8 cellular contexts compared by ENCODE assay signal in the genomic region with DNA sequence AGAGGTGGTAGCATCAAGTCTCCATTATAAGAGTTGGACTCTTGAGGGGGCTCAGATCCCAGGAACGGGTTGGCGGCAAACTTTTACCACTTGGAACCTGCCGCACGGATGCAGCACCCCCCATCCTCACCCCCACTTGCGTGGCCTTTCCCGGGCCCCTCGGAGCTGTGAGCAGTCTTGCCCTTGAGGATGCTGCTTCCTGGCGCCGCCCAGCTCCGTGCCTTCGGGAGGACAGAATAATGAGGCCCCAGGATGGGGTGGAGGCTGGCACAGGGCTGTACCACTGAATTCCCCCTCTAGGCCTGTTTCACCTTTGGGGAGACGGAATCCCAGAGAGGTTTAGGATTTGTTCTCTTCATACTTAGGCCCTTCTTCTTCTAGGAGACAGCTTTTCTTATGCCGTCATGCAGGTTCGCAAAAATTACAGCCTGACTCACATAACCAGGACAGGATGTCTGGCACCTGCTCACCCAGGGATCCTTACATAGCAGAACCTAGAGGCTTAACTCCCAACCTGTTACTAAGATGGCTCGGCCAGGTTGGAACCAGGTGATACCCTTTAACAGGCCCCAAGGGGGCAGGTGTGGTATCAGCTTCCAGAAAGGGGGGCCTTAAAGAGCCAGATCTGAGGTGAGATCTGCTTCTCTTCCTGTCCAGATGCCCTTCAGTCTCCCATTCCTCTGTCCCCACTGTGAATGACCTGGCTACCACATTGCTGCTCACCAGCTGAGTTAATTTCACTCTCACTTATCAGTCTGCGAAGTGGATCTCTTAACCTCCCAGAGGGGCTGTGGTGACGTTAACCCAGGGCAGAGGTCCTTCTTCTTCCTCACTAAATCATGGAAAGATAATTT. TPM values are rescaled to one million over a fixed set of nuclear protein-coding genes. Genes with fewer than 3 reads are reported as not detected.
DNase-seq lines count a peak whose midpoint lies in the region; FAIRE-seq and TF ChIP-seq lines count a peak whose summit lies in the region.

No MANE protein-coding gene starts in this region.

- peak overlapping the region; percentile 27 for H3K4ac ChIP-seq in H1 (replicated peaks; ENCODE audit: insufficient read length, low read depth, low read length)
- H3K4ac ChIP-seq in neuronal stem cell (ENCODE audit: low read length): no peak overlapping the region

- peak; percentile 29 for DNase-seq in DMS53 treated with DMSO at 0.1 percent for 48 hours (lab: John Stamatoyannopoulos, UW; ENCODE audit: unreplicated experiment)
- peak; percentile 85 for DNase-seq in NCI-H2171 treated with DMSO at 0.1 percent for 48 hours (lab: John Stamatoyannopoulos, UW)
- DNase-seq in H1 (ENCODE audit: low read depth in 1 of 2, low spot score in 2 of 2): peak in 1 of 2 experiments; percentile 56
- DNase-seq in neuronal stem cell (ENCODE audit: low spot score): no peak
- DNase-seq in germinal center (ENCODE audit: low spot score): no peak
- DNase-seq in stimulated activated naive CD4-positive, alpha-beta T cell treated with Interleukin-2 at 50 U/mL for 16 hours (lab: John Stamatoyannopoulos, UW): no peak
- DNase-seq in amygdala (lab: John Stamatoyannopoulos, UW): no peak
- no peak for DNase-seq in activated naive CD4-positive, alpha-beta T cell treated with anti-CD3 and anti-CD28 coated beads, Interleukin-2, amount 50 U/mL, for 16 hours

- H4K8ac ChIP-seq in H1 (ENCODE audit: extremely low read depth, insufficient read depth, low read length) (no peak overlapping the region), neuronal stem cell (ENCODE audit: low read depth, low read length) (no peak overlapping the region)

- no peak overlapping the region for H2AK5ac ChIP-seq in H1 (ENCODE audit: low read depth, low read length)
- no peak overlapping the region for H2AK5ac ChIP-seq in neuronal stem cell (ENCODE audit: low read depth, low read length)

- H2BK5ac ChIP-seq in H1 (ENCODE audit: low read depth, low read length): no peak overlapping the region
- no peak overlapping the region for H2BK5ac ChIP-seq in neuronal stem cell (ENCODE audit: low read length)

- H2BK15ac ChIP-seq in H1 (ENCODE audit: low read length) (no peak overlapping the region), neuronal stem cell (ENCODE audit: low read length) (no peak overlapping the region)

- H3K9ac ChIP-seq in H1 (replicated peaks in 1 of 4; ENCODE audit: extremely low read depth in 1 of 4, low read depth in 3 of 4, low read length in 3 of 4): peak overlapping the region; percentile 62 to 72 (median 66); a peak in 6 of 7 replicates
- H3K9ac ChIP-seq in neuronal stem cell (ENCODE audit: low read depth, low read length, poor library complexity): no peak overlapping the region

- no peak overlapping the region for H3K14ac ChIP-seq in H1 (ENCODE audit: insufficient read length)
- H3K14ac ChIP-seq in neuronal stem cell (ENCODE audit: low read length): no peak overlapping the region

- H2BK12ac ChIP-seq in H1 (ENCODE audit: low read depth, low read length): no peak overlapping the region
- H2BK12ac ChIP-seq in neuronal stem cell (ENCODE audit: low read length): no peak overlapping the region

- no peak for TF ChIP-seq RAD21 in H1 (IDR thresholded peaks at IDR 0.05 in 1 of 2, conservative IDR thresholded peaks at IDR 0.05 in 1 of 2; ENCODE audit: low read depth in 2 of 2, low read length in 2 of 2)

- POLR2A ChIA-PET in H1 (lab: Charles Lee; ENCODE audit: partially characterized antibody): interaction anchor here (0.8 to 58.9 kb wide), 13 partner anchors 6 to 150 kb away, joined by 3 to 1829 read pairs (median 9); partner anchors contain the start of genes KDF1, TENT5B and TRNP1

- TF ChIP-seq POLR2A in H1 (IDR thresholded peaks at IDR 0.05; ENCODE audit: control extremely low read depth in 1 of 2, low read depth in 2 of 2, low read length in 2 of 2): peak in 1 of 2 experiments; percentile 73; a peak in 2 of 3 replicates

- H3K23ac ChIP-seq in H1 (ENCODE audit: insufficient read length) (no peak overlapping the region), neuronal stem cell (ENCODE audit: low read depth, low read length, poor library complexity) (peak overlapping the region; percentile 6)

- peak overlapping the region; percentile 46 for H4K91ac ChIP-seq in H1 (replicated peaks; ENCODE audit: insufficient read length, low read length)
- H4K91ac ChIP-seq in neuronal stem cell (ENCODE audit: low read depth, low read length, poor library complexity): no peak overlapping the region

- H2AFZ ChIP-seq in H1 (ENCODE audit: low read length): no peak overlapping the region
- H2AFZ ChIP-seq in neuronal stem cell (ENCODE audit: low read length): peak overlapping the region; percentile 88

- peaks cover 2 to 40% of the 10 kb centered on the region in 2 experiments; a peak in 3 of 4 replicates for H3K79me2 ChIP-seq in H1 (ENCODE audit: control insufficient read depth in 1 of 2, insufficient read depth in 2 of 2, low read length in 2 of 2)

- H3K36me3 ChIP-seq in H1 (ENCODE audit: control insufficient read depth in 2 of 4, insufficient read depth in 4 of 4, low read length in 3 of 4) (peaks cover 0 to 11% (median 0%) of the 10 kb centered on the region in 4 experiments; a peak in 3 of 8 replicates), neuronal stem cell (replicated peaks in 1 of 2; ENCODE audit: control insufficient read depth in 2 of 2, insufficient read depth in 2 of 2, low read length in 2 of 2) (peaks cover 0 to 2% of the 10 kb centered on the region in 2 donors)

- peak in 1 of 3 experiments; percentile 35; a peak in 1 of 4 replicates for TF ChIP-seq CTCF in H1 (IDR thresholded peaks at IDR 0.05; ENCODE audit: control extremely low read depth in 1 of 3, insufficient read depth in 1 of 3, low read depth in 1 of 3, low read length in 3 of 3)

- peak overlapping the region; percentile 91 to 96 for H3K4me2 ChIP-seq in H1 (ENCODE audit: insufficient read depth in 1 of 2, low read depth in 2 of 2, low read length in 2 of 2)
- peak overlapping the region; percentile 96 for H3K4me2 ChIP-seq in neuronal stem cell (ENCODE audit: insufficient read depth, low read length, poor library complexity, severe bottlenecking)

- peaks cover 7% of the 10 kb centered on the region; the same call in 1 of the 2 replicates for H3K79me1 ChIP-seq in H1 (ENCODE audit: low read depth, low read length)
- H3K79me1 ChIP-seq in neuronal stem cell (ENCODE audit: low read depth, low read length): no peaks in the 10 kb centered on the region

- H3K27me3 ChIP-seq in H1 (replicated peaks in 1 of 4; ENCODE audit: control insufficient read depth in 3 of 4, extremely low read depth in 1 of 4, insufficient read depth in 3 of 4, low read length in 3 of 4): no peaks in the 10 kb centered on the region; a peak in 2 of 7 replicates
- H3K27me3 ChIP-seq in neuronal stem cell (ENCODE audit: control insufficient read depth in 3 of 3, insufficient read depth in 3 of 3, low read depth in 1 of 3, low read length in 3 of 3): peaks cover 5 to 53% (median 16%) of the 10 kb centered on the region in 3 experiments

- peak overlapping the region; percentile 73 for H3K56ac ChIP-seq in H1 (replicated peaks; ENCODE audit: insufficient read length, low read depth, low read length)

- H3K4me1 ChIP-seq in H1 (replicated peaks in 1 of 4; ENCODE audit: control insufficient read depth in 3 of 4, insufficient read depth in 4 of 4, low read length in 3 of 4) (peaks cover 22 to 43% (median 26%) of the 10 kb centered on the region in 4 experiments), neuronal stem cell (ENCODE audit: control insufficient read depth in 2 of 2, insufficient read depth in 1 of 2, low read depth in 1 of 2, low read length in 2 of 2) (peaks cover 18 to 37% of the 10 kb centered on the region in 2 donors)

- H3K9me3 ChIP-seq in H1 (ENCODE audit: insufficient read depth in 2 of 2, low read depth in 1 of 2, low read length in 1 of 2) (no peaks in the 10 kb centered on the region), neuronal stem cell (replicated peaks in 1 of 2; ENCODE audit: control insufficient read depth in 2 of 2, insufficient read depth in 1 of 2, low read depth in 1 of 2, low read length in 2 of 2) (no peaks in the 10 kb centered on the region)

- 20% methylated on average over 17 of the region's 17 CpGs; no CpG with 5 or more reads in 1 of the 2 experiments for WGBS in H1 (ENCODE audit: extremely low coverage in 1 of 2, insufficient coverage in 1 of 2, insufficient read length in 1 of 2, insufficient replicate concordance in 2 of 2, low coverage in 1 of 2, low lambda C conversion rate in 2 of 2, missing lambda C conversion rate in 1 of 2), 2 experiments
- WGBS in neuronal stem cell (ENCODE audit: extremely low coverage in 2 of 2, insufficient read length in 2 of 2, insufficient replicate concordance in 1 of 2), 2 donors: no CpG with 5 or more reads among the region's 17 CpGs

- TF ChIP-seq EP300 in H1 (IDR thresholded peaks at IDR 0.05; ENCODE audit: borderline replicate concordance in 1 of 2, low read depth in 2 of 2, low read length in 2 of 2): no peak

- peaks cover 12 to 18% of the 10 kb centered on the region in 2 experiments for H4K20me1 ChIP-seq in H1 (replicated peaks in 1 of 2; ENCODE audit: control insufficient read depth in 1 of 2, insufficient read depth in 2 of 2, low read length in 2 of 2)

- H3K27ac ChIP-seq in H1 (ENCODE audit: low read depth, low read length) (no peak overlapping the region), neuronal stem cell (replicated peaks; ENCODE audit: low read length) (no peak overlapping the region)

- H3K23me2 ChIP-seq in H1 (ENCODE audit: low read depth, low read length): peaks cover 15% of the 10 kb centered on the region

- H2BK20ac ChIP-seq in H1 (ENCODE audit: low read length): no peak overlapping the region

- no peak for FAIRE-seq in H1 (lab: Jason Lieb, UNC)

- H3K4me3 ChIP-seq in H1 (ENCODE audit: extremely low read depth in 1 of 4, insufficient read depth in 2 of 4, low read depth in 3 of 4, low read length in 4 of 4) (peak overlapping the region; percentile 57 to 97 (median 75)), neuronal stem cell (ENCODE audit: low read length in 2 of 2) (peak overlapping the region; percentile 55 to 81)

- H3K18ac ChIP-seq in H1 (ENCODE audit: extremely low read depth, low read length) (0 out of 2 replicates have a peak overlapping the region, but pooled peaks have one; percentile 62), neuronal stem cell (ENCODE audit: low read length) (no peak overlapping the region)

- CTCF ChIA-PET in H1 (lab: Charles Lee; ENCODE audit: partially characterized antibody): interaction anchor here (0.5 to 12.2 kb wide), 17 partner anchors 15 to 388 kb away, joined by 3 to 143 read pairs (median 3); partner anchors contain the start of genes CD164L2, SLC9A1 and TENT5B

- no peak overlapping the region for H4K5ac ChIP-seq in H1 (ENCODE audit: insufficient read length, low read depth, low read length)

- H2BK120ac ChIP-seq in H1 (replicated peaks; ENCODE audit: low read depth, low read length) (no peak overlapping the region), neuronal stem cell (ENCODE audit: low read depth, low read length) (no peak overlapping the region)

RNA-seq across cellular contexts. Expression of gene TRNP1, which starts 1.5 kb away (rescaled TPM):
- total RNA-seq in H1 (2021; fragmentation: NEBNext Ultra II Directional; extraction: Animal tissue kit (Norgen Biotek cat#: 25700)): 51.6 and 51.7 TPM in 2 replicates
- 102 and 106 TPM in 2 replicates for polyA plus RNA-seq in H1 (2011; rRNA removed)
- polyA plus RNA-seq in H1 (2011; cell fraction: cytosol; rRNA removed): 69.8 TPM
- 31.0 TPM for polyA plus RNA-seq in H1 (2011; cell fraction: nucleus; rRNA removed)
- polyA plus RNA-seq in H1 (2012, experiment 1 of 2): 30.9 to 32.4 TPM (median 31.9 TPM) in 4 replicates
- 43.6 TPM for polyA plus RNA-seq in H1 (2012, experiment 2 of 2)
- polyA plus RNA-seq in H1 (2013, experiment 1 of 2): 29.6 TPM
- polyA plus RNA-seq in H1 (2013, experiment 2 of 2): 28.1 TPM
- polyA minus RNA-seq in H1 (2011; rRNA and poly(A)+ RNA removed): 17.3 and 19.1 TPM in 2 replicates
- 31.3 TPM for polyA minus RNA-seq in H1 (2011; cell fraction: cytosol; rRNA and poly(A)+ RNA removed)
- polyA minus RNA-seq in H1 (2011; cell fraction: nucleus; rRNA and poly(A)+ RNA removed): 49.0 TPM
- 1.3 TPM for polyA plus RNA-seq in neuronal stem cell (2013, experiment 1 of 2)
- polyA plus RNA-seq in neuronal stem cell (2013, experiment 2 of 2): 1.3 TPM

RNA-seq across cellular contexts. Expression of gene TENT5B, which starts 17.7 kb away (rescaled TPM):
- total RNA-seq in H1 (2021; fragmentation: NEBNext Ultra II Directional; extraction: Animal tissue kit (Norgen Biotek cat#: 25700)): 118 and 129 TPM in 2 replicates
- 119 and 188 TPM in 2 replicates for polyA plus RNA-seq in H1 (2011; rRNA removed)
- polyA plus RNA-seq in H1 (2011; cell fraction: cytosol; rRNA removed): 156 TPM
- 142 TPM for polyA plus RNA-seq in H1 (2011; cell fraction: nucleus; rRNA removed)
- polyA plus RNA-seq in H1 (2012, experiment 1 of 2): 104 to 136 TPM (median 132 TPM) in 4 replicates
- 157 TPM for polyA plus RNA-seq in H1 (2012, experiment 2 of 2)
- polyA plus RNA-seq in H1 (2013, experiment 1 of 2): 64.1 TPM
- polyA plus RNA-seq in H1 (2013, experiment 2 of 2): 57.8 TPM
- 138 and 188 TPM in 2 replicates for polyA minus RNA-seq in H1 (2011; rRNA and poly(A)+ RNA removed)
- polyA minus RNA-seq in H1 (2011; cell fraction: cytosol; rRNA and poly(A)+ RNA removed): 164 TPM
- 132 TPM for polyA minus RNA-seq in H1 (2011; cell fraction: nucleus; rRNA and poly(A)+ RNA removed)
- 6.3 TPM for polyA plus RNA-seq in neuronal stem cell (2013, experiment 1 of 2)
- 6.2 TPM for polyA plus RNA-seq in neuronal stem cell (2013, experiment 2 of 2)

RNA-seq across cellular contexts. Expression of gene KDF1, which starts 34.7 kb away (rescaled TPM):
- 16.7 and 16.9 TPM in 2 replicates for total RNA-seq in H1 (2021; fragmentation: NEBNext Ultra II Directional; extraction: Animal tissue kit (Norgen Biotek cat#: 25700))
- polyA plus RNA-seq in H1 (2011; rRNA removed): 37.5 and 44.3 TPM in 2 replicates
- polyA plus RNA-seq in H1 (2011; cell fraction: cytosol; rRNA removed): 26.5 TPM
- polyA plus RNA-seq in H1 (2011; cell fraction: nucleus; rRNA removed): 24.3 TPM
- polyA plus RNA-seq in H1 (2012, experiment 1 of 2): 15.8 to 22.2 TPM (median 19.0 TPM) in 4 replicates
- polyA plus RNA-seq in H1 (2012, experiment 2 of 2): 21.6 TPM
- 12.0 TPM for polyA plus RNA-seq in H1 (2013, experiment 1 of 2)
- polyA plus RNA-seq in H1 (2013, experiment 2 of 2): 11.5 TPM
- polyA minus RNA-seq in H1 (2011; rRNA and poly(A)+ RNA removed): 28.9 and 33.1 TPM in 2 replicates
- 18.0 TPM for polyA minus RNA-seq in H1 (2011; cell fraction: cytosol; rRNA and poly(A)+ RNA removed)
- 14.6 TPM for polyA minus RNA-seq in H1 (2011; cell fraction: nucleus; rRNA and poly(A)+ RNA removed)
- polyA plus RNA-seq in neuronal stem cell (2013, experiment 1 of 2): 0.04 TPM
- polyA plus RNA-seq in neuronal stem cell (2013, experiment 2 of 2): 0.03 TPM

Comparison
In these comparisons a context has a peak if more than half of its experiments do, and no peak if none do; other contexts are left out.
1. DNase-seq: peak in DMS53 treated with DMSO at 0.1 percent for 48 hours (single experiment) and NCI-H2171 treated with DMSO at 0.1 percent for 48 hours (single experiment); none in neuronal stem cell (single experiment), germinal center (single experiment), stimulated activated naive CD4-positive, alpha-beta T cell treated with Interleukin-2 at 50 U/mL for 16 hours (single experiment), amygdala (0 of 56) and activated naive CD4-positive, alpha-beta T cell treated with anti-CD3 and anti-CD28 coated beads, Interleukin-2, amount 50 U/mL, for 16 hours (single experiment).